In genomic region chr2:2798337-2798736, GRCh38 we compare ENCODE assay signal across 20 cellular contexts.
"Had no signal": no experiment of that assay in that cellular context is flagged by ENCODE, and none has a peak within 500 bp of the region (broad histone marks: within the 10 kb centered on the region; RNA-seq: fewer than 3 reads in every experiment).

No MANE protein-coding gene starts in this region.

- H3K27ac ChIP-seq: coronary artery, dorsolateral prefrontal cortex, esophagus squamous epithelium, gastroesophageal sphincter, heart right ventricle, left lung, lower lobe of right lung had no signal

- H3K4me1 Mint-ChIP-seq: mesothelial cell of epicardium; naive B cell; naive thymus-derived CD8-positive, alpha-beta T cell had no signal

- ATAC-seq: effector memory CD8-positive, alpha-beta T cell; gastroesophageal sphincter; heart right ventricle; left cardiac atrium; left lung; left ventricle myocardium superior; lower lobe of right lung; mucosa of descending colon; naive thymus-derived CD8-positive, alpha-beta T cell had no signal

- H3K9me3 ChIP-seq: esophagus squamous epithelium, lower lobe of right lung had no signal

- H3K4me1 ChIP-seq: esophagus squamous epithelium, gastroesophageal sphincter, heart right ventricle, left lung, lower lobe of right lung had no signal

- H3K4me3 Mint-ChIP-seq: effector memory CD8-positive, alpha-beta T cell; mesothelial cell of epicardium; naive B cell; naive thymus-derived CD8-positive, alpha-beta T cell had no signal

- H3K36me3 Mint-ChIP-seq: mesothelial cell of epicardium, naive B cell had no signal

- H3K4me3 ChIP-seq: coronary artery, dorsolateral prefrontal cortex, esophagus squamous epithelium, gastroesophageal sphincter, heart right ventricle, left lung, lower lobe of right lung, mucosa of descending colon had no signal

- DNase-seq: dermis blood vessel endothelial cell; dorsolateral prefrontal cortex; effector CD8-positive, alpha-beta T cell; effector memory CD8-positive, alpha-beta T cell; esophagus squamous epithelium; foreskin fibroblast; foreskin melanocyte; hippocampal formation; left cardiac atrium; left lung; left ventricle myocardium superior; lower lobe of right lung; mesenchymal stem cell; mucosa of descending colon; naive B cell; naive thymus-derived CD8-positive, alpha-beta T cell had no signal

- H3K36me3 ChIP-seq: esophagus squamous epithelium, gastroesophageal sphincter, heart right ventricle, left lung, lower lobe of right lung had no signal

- H3K27ac Mint-ChIP-seq: effector memory CD8-positive, alpha-beta T cell; mesothelial cell of epicardium; naive thymus-derived CD8-positive, alpha-beta T cell had no signal

- H3K27me3 ChIP-seq: dorsolateral prefrontal cortex, gastroesophageal sphincter had no signal
